In the genomic region with DNA sequence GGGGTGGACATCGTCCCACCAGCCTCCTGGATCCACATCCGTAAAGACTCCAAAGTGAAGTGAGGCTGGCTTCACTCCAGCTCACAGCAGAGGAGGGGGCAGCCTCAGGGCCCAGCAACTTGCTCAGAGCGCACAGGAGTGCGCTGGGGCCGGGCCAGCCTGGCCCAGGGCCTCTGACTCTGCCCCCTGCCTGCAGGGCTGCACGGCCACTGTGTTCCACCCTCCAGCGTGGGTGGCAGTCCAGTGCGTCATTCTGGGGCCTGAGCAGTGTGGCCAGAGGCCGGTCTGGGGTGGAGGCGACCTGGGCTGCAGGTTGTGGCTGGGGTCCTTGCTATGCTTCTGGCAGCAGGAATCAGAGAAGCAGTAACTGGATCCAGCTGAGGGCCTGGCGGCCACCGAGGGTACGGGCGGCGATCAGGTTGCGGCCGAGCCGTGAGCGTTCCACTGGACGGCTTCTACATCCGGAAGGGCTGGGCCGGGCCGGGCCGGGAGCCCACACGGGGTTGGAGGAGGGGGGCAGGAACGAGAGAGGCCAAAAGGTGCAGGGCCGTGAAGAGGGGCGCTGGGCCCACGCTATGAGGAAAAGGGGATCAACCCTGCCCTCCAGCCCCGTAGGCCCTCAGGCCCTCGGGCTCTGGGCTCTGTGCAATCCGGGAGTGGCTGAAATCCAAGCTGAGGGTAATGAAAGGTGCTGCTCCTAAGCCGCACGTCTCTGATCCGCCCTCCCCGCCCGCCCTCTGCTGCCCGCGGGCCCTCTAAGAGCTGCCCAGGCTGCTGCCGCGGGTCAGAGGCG, we compare ENCODE assay signal across 1 cellular context.
TF ChIP-seq lines count a peak whose summit lies in the region.

A gene with protein sequence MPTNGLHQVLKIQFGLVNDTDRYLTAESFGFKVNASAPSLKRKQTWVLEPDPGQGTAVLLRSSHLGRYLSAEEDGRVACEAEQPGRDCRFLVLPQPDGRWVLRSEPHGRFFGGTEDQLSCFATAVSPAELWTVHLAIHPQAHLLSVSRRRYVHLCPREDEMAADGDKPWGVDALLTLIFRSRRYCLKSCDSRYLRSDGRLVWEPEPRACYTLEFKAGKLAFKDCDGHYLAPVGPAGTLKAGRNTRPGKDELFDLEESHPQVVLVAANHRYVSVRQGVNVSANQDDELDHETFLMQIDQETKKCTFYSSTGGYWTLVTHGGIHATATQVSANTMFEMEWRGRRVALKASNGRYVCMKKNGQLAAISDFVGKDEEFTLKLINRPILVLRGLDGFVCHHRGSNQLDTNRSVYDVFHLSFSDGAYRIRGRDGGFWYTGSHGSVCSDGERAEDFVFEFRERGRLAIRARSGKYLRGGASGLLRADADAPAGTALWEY (plus strand): TSS at position 787 of the 793 bp plus-strand sequence. CDS start 155 bp downstream, outside the sequence.

TF ChIP-seq in GM12878, 131 proteins besides CTCF, POLR2A, EP300 and RAD21 (continued from another document):
- no peak for TF ChIP-seq SMC3 (IDR thresholded peaks at IDR 0.05; ENCODE audit: borderline replicate concordance, low read length)
- no peak for TF ChIP-seq SPI1 (IDR thresholded peaks at IDR 0.05; ENCODE audit: borderline replicate concordance, insufficient read depth, low read depth, low read length)
